ENCODE assay signal across 7 cellular contexts in genomic region chr7:55694484-55694883, GRCh38.
A peak's percentile ranks its signal among the peaks of the same experiment; 100 is the strongest.
DNase-seq lines count a peak whose midpoint lies in the region; FAIRE-seq and TF ChIP-seq lines count a peak whose summit lies in the region.
"Not testable (repeated sequence)": the region's sequence is repeated elsewhere in the genome, so short reads cannot be mapped to it uniquely, and the experiment has no call there.

No MANE protein-coding gene starts in this region.

- not testable (repeated sequence) for H3K18ac ChIP-seq in mesendoderm (ENCODE audit: low read length)

- H3K9me3 Mint-ChIP-seq in MCF 10A (ENCODE audit: unreplicated experiment); progenitor cell of endocrine pancreas (ENCODE audit: low read depth): not testable (repeated sequence)

- peaks cover 24% of the 10 kb centered on the region for H3K4me1 Mint-ChIP-seq in MCF 10A (ENCODE audit: insufficient read depth, unreplicated experiment)
- H3K4me1 Mint-ChIP-seq in progenitor cell of endocrine pancreas (ENCODE audit: low read depth) = not testable (repeated sequence)

- BruUV-seq in PC-9 (replicated peaks; lab: Mats Ljungman, UMichigan); MCF 10A (replicated peaks; lab: Mats Ljungman, UMichigan); endothelial cell of umbilical vein (replicated peaks; lab: Mats Ljungman, UMichigan): not testable (repeated sequence)

- H3K9me2 ChIP-seq in PC-9 (ENCODE audit: insufficient read depth) = not testable (repeated sequence)

- intact Hi-C loops in PC-9 (cut with micrococcal nuclease; ENCODE audit: unreplicated experiment); MCF 10A (cut with micrococcal nuclease); endothelial cell of umbilical vein (cut with micrococcal nuclease): not testable (repeated sequence)

- not testable (repeated sequence) for H2AFZ ChIP-seq in PC-9; endothelial cell of umbilical vein (ENCODE audit: low read depth, low read length)

- H3K4me2 ChIP-seq in PC-9 = peak overlapping the region; percentile 55; the same call in 1 of the 2 replicates
- not testable (repeated sequence) for H3K4me2 ChIP-seq in endothelial cell of umbilical vein (ENCODE audit: insufficient read depth, low read length); mesendoderm (ENCODE audit: low read length)

- not testable (repeated sequence) for H3K27me3 Mint-ChIP-seq in MCF 10A (ENCODE audit: insufficient read depth, unreplicated experiment); progenitor cell of endocrine pancreas

- H3K4me3 Mint-ChIP-seq in MCF 10A (ENCODE audit: unreplicated experiment); progenitor cell of endocrine pancreas (ENCODE audit: low read depth): not testable (repeated sequence)

- no CpG with 5 or more reads among the region's 5 CpGs for WGBS in mesendoderm (ENCODE audit: extremely low coverage, insufficient coverage, low lambda C conversion rate)

- H3K27ac ChIP-seq in PC-9 = peak overlapping the region; percentile 93
- H3K27ac ChIP-seq in endothelial cell of umbilical vein (ENCODE audit: insufficient read depth, low read depth, low read length); mesendoderm (ENCODE audit: low read depth, low read length): not testable (repeated sequence)

- H3K27me3 ChIP-seq in PC-9 (ENCODE audit: insufficient read depth, low read depth); endothelial cell of umbilical vein (ENCODE audit: control insufficient read depth in 2 of 2, insufficient read depth in 2 of 2, low read length in 2 of 2); mesendoderm (ENCODE audit: insufficient read depth, low read length, poor library complexity): not testable (repeated sequence)

- H2BK15ac ChIP-seq in mesendoderm (replicated peaks; ENCODE audit: low read depth) = not testable (repeated sequence)

- H2AK5ac ChIP-seq in mesendoderm (ENCODE audit: low read length) = not testable (repeated sequence)

- FAIRE-seq in endothelial cell of umbilical vein (lab: Jason Lieb, UNC) = peak; percentile 62

- not testable (repeated sequence) for H4K8ac ChIP-seq in mesendoderm (ENCODE audit: low read depth, low read length)

- not testable (repeated sequence) for H2BK5ac ChIP-seq in mesendoderm (ENCODE audit: low read length)

- POLR2A ChIA-PET in PC-9 (lab: Charles Lee; ENCODE audit: unreplicated experiment); endothelial cell of umbilical vein (lab: Charles Lee): not testable (repeated sequence)
- POLR2A ChIA-PET in MCF 10A (lab: Yijun Ruan, JAX) = interaction anchor here (1.0 kb wide), 1 partner anchor 271 kb away, joined by 3 read pairs; no protein-coding TSS in a partner anchor

- peaks cover 30% of the 10 kb centered on the region for H3F3A ChIP-seq in PC-9 (ENCODE audit: insufficient read depth, low read depth)

- H3K36me3 Mint-ChIP-seq in MCF 10A (ENCODE audit: insufficient read depth, unreplicated experiment) = peaks cover 11% of the 10 kb centered on the region
- H3K36me3 Mint-ChIP-seq in progenitor cell of endocrine pancreas (ENCODE audit: insufficient read depth) = not testable (repeated sequence)

- DNase-seq in Daoy (ENCODE audit: low read depth) (peak; percentile 14), PC-9 (peak; percentile 85 to 100), MCF 10A (ENCODE audit: unreplicated experiment) (peak; percentile 54), endothelial cell of umbilical vein (ENCODE audit: low read depth, low spot score) (peak; percentile 8), islet precursor cell (peak; percentile 57), mesendoderm (peak; percentile 79)
- not testable (repeated sequence) for DNase-seq in progenitor cell of endocrine pancreas (ENCODE audit: low spot score, unreplicated experiment)

- not testable (repeated sequence) for H3K36me3 ChIP-seq in PC-9 (ENCODE audit: low read depth); endothelial cell of umbilical vein (ENCODE audit: control insufficient read depth in 2 of 2, extremely low read depth in 1 of 2, insufficient read depth in 2 of 2, low read length in 2 of 2); mesendoderm (ENCODE audit: control insufficient read depth, insufficient read depth, low read length)

- not testable (repeated sequence) for H3K79me2 ChIP-seq in PC-9 (ENCODE audit: low read depth); endothelial cell of umbilical vein (ENCODE audit: control insufficient read depth, insufficient read depth, low read length); mesendoderm (ENCODE audit: control insufficient read depth, insufficient read depth, low read length)

- H3K4me3 ChIP-seq in PC-9; endothelial cell of umbilical vein (replicated peaks in 1 of 3; ENCODE audit: insufficient read depth in 1 of 3, low read depth in 1 of 3, low read length in 3 of 3); mesendoderm (ENCODE audit: low read length): not testable (repeated sequence)

- H3K4me1 ChIP-seq in PC-9 (replicated peaks; ENCODE audit: insufficient read depth) = peaks cover 65% of the 10 kb centered on the region
- not testable (repeated sequence) for H3K4me1 ChIP-seq in endothelial cell of umbilical vein (ENCODE audit: control insufficient read depth, extremely low read depth, insufficient read depth, low read length); mesendoderm (ENCODE audit: control insufficient read depth, low read depth, low read length)

- H3K9me3 ChIP-seq in PC-9 (ENCODE audit: insufficient read depth, low read depth); endothelial cell of umbilical vein (replicated peaks; ENCODE audit: control insufficient read depth, insufficient read depth, low read length): not testable (repeated sequence)

- TF ChIP-seq POLR2A in endothelial cell of umbilical vein (IDR thresholded peaks at IDR 0.05; ENCODE audit: low read depth, low read length) = not testable (repeated sequence)

- not testable (repeated sequence) for H3K4ac ChIP-seq in mesendoderm (ENCODE audit: low read depth, low read length)

- TF ChIP-seq CTCF in PC-9 (conservative IDR thresholded peaks at IDR 0.05); MCF 10A (IDR thresholded peaks at IDR 0.05; ENCODE audit: unreplicated experiment); endothelial cell of umbilical vein (IDR thresholded peaks at IDR 0.05; ENCODE audit: extremely low read depth in 1 of 2, insufficient read depth in 1 of 2, low read depth in 1 of 2, low read length in 2 of 2); progenitor cell of endocrine pancreas (IDR thresholded peaks at IDR 0.05; ENCODE audit: unreplicated experiment): not testable (repeated sequence)

- not testable (repeated sequence) for H3K9me1 ChIP-seq in endothelial cell of umbilical vein (replicated peaks; ENCODE audit: control insufficient read depth, extremely low read depth, insufficient read depth, low read length)

- not testable (repeated sequence) for H2BK120ac ChIP-seq in mesendoderm (ENCODE audit: low read depth, low read length)

- not testable (repeated sequence) for H3K56ac ChIP-seq in mesendoderm (ENCODE audit: low read length)

- not testable (repeated sequence) for H3K9ac ChIP-seq in endothelial cell of umbilical vein (replicated peaks; ENCODE audit: extremely low read depth, insufficient read depth, low read length); mesendoderm (ENCODE audit: low read length)

- H4K20me1 ChIP-seq in PC-9 (ENCODE audit: insufficient read depth); endothelial cell of umbilical vein (replicated peaks; ENCODE audit: control insufficient read depth, extremely low read depth, insufficient read depth, low read length): not testable (repeated sequence)

- not testable (repeated sequence) for H4K5ac ChIP-seq in mesendoderm (ENCODE audit: low read length)

- not testable (repeated sequence) for H3K23ac ChIP-seq in mesendoderm (ENCODE audit: low read length)

- not testable (repeated sequence) for H3K79me1 ChIP-seq in mesendoderm (ENCODE audit: low read length)

- dilution Hi-C loops in endothelial cell of umbilical vein (cut with MboI; ENCODE audit: extremely low pct_ligation_motif_present, low sequenced_read_pairs) = not testable (repeated sequence)

- CTCF ChIA-PET in PC-9 (lab: Charles Lee); MCF 10A (lab: Yijun Ruan, JAX); endothelial cell of umbilical vein (lab: Charles Lee): not testable (repeated sequence)

- H3K27ac Mint-ChIP-seq in MCF 10A (ENCODE audit: low read depth, unreplicated experiment) (peak overlapping the region; percentile 55), progenitor cell of endocrine pancreas (peak overlapping the region; percentile 85)
